In genomic region chr3:128993461-128994172, GRCh38 we compare ENCODE assay signal across 8 cellular contexts. TPM values are rescaled to one million over a fixed set of nuclear protein-coding genes. Genes with fewer than 3 reads are reported as not detected.
DNase-seq lines count a peak whose midpoint lies in the region; ATAC-seq and TF ChIP-seq lines count a peak whose summit lies in the region.

A gene with protein sequence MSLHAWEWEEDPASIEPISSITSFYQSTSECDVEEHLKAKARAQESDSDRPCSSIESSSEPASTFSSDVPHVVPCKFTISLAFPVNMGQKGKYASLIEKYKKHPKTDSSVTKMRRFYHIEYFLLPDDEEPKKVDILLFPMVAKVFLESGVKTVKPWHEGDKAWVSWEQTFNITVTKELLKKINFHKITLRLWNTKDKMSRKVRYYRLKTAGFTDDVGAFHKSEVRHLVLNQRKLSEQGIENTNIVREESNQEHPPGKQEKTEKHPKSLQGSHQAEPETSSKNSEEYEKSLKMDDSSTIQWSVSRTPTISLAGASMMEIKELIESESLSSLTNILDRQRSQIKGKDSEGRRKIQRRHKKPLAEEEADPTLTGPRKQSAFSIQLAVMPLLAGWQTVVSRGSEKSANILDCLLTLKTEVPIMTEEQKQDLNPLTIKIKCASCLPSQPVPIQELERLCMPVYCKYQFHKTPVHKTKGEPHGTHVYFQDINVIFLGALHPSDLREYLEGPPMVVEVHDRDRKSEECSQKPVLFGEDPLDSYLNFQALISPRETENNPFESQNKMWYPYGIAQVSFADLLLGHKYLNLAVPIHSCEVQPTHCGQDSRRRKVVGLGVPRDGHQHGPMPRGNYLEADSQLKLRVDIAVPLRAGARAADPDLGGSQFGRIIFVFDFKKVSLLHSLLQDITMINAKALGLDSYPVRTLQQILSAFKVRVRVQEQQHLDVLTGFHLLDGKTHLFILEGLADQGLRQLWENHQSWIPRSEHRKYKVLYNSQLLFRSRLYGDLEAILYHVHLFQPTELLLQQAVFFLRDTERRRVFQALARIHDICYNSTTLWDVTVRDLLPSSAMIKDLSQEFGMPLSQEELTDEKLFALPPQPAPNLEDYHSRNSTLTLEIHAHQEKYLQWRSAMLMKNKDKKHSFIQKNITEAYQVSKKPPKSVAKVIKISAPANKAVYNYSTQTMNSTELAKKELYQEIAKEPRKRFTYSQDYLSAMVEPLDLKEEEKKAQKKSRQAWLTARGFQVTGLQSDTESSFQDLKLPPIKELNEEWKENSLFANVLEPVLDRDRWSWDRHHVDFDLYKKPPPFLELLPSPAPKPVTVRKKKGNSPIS (minus strand): TSS chr3:128994076. CDS start chr3:128993304, 772 bp downstream.

- intact Hi-C loops in mucosa of descending colon (cut with DNase I, micrococcal nuclease), result no loop called here

- no peaks in the 10 kb centered on the region for H3K9me3 Mint-ChIP-seq in endothelial cell (ENCODE audit: unreplicated experiment)

- TF ChIP-seq CTCF in endothelial cell (IDR thresholded peaks at IDR 0.05; ENCODE audit: unreplicated experiment) (no peak), mucosa of descending colon (IDR thresholded peaks at IDR 0.05) (no peak)

- H3K36me3 ChIP-seq in mucosa of descending colon (ENCODE audit: low read depth), result no peaks in the 10 kb centered on the region

- H3K4me1 Mint-ChIP-seq in endothelial cell (ENCODE audit: unreplicated experiment), result peaks cover 18% of the 10 kb centered on the region

- H3K9me3 ChIP-seq in mucosa of descending colon, result no peaks in the 10 kb centered on the region

- peak within 1 kb of the TSS; percentile 45 for H3K27ac Mint-ChIP-seq in endothelial cell (ENCODE audit: unreplicated experiment)

- peaks cover 7% of the 10 kb centered on the region for H3K36me3 Mint-ChIP-seq in endothelial cell (ENCODE audit: low read depth, unreplicated experiment)

- DNase-seq in 8988T (peak; percentile 82), NCI-H774 (lab: John Stamatoyannopoulos, UW) (peak; percentile 85), endothelial cell (ENCODE audit: low spot score) (peak; percentile 94), mucosa of descending colon (peak; percentile 93 to 95 (median 94))
- DNase-seq in activated CD8-positive, alpha-beta memory T cell treated with anti-CD3 and anti-CD28 coated beads, Interleukin-2, amount 50 U/mL, for 24 hours (ENCODE audit: extremely low read depth), result peak; percentile 73
- peak; percentile 77 to 81 for DNase-seq in stimulated activated CD8-positive, alpha-beta memory T cell treated with anti-CD3 and anti-CD28 coated beads, Interleukin-15, amount 100 ng/mL, for 4 hours (ENCODE audit: low read depth in 2 of 2)

- ATAC-seq in GM19023 (IDR thresholded peaks at IDR 0.05; ENCODE audit: unreplicated experiment) (peak; percentile 82), HG03439 (IDR thresholded peaks at IDR 0.05; ENCODE audit: unreplicated experiment) (peak; percentile 74), mucosa of descending colon (peak; percentile 100)

- H3K27me3 Mint-ChIP-seq in endothelial cell (ENCODE audit: unreplicated experiment), result peaks cover 10% of the 10 kb centered on the region

- no peak within 1 kb of the TSS for H3K4me3 ChIP-seq in mucosa of descending colon

- peaks cover 15% of the 10 kb centered on the region for H3K4me1 ChIP-seq in mucosa of descending colon (ENCODE audit: low read depth)

- H3K4me3 Mint-ChIP-seq in endothelial cell (ENCODE audit: unreplicated experiment), result peak within 1 kb of the TSS; percentile 77

RNA-seq across cellular contexts. Expression of the gene that starts here (rescaled TPM):
- total RNA-seq in endothelial cell (ENCODE audit: unreplicated experiment) (3.7 TPM), mucosa of descending colon (1 to 10 TPM; 1.1 to 1.5 (median 1.3) TPM)
